24 cellular contexts compared by ENCODE assay signal in genomic region chr1:178337091-178337726, GRCh38.
DNase-seq lines count a peak whose midpoint lies in the region; TF ChIP-seq lines count a peak whose summit lies in the region.
"Had no signal": no experiment of that assay in that cellular context is flagged by ENCODE, and none has a peak within 500 bp of the region (broad histone marks: within the 10 kb centered on the region; RNA-seq: fewer than 3 reads in every experiment).

No MANE protein-coding gene starts in this region.

- no peak overlapping the region for H3K9ac ChIP-seq in mesenchymal stem cell (ENCODE audit: low read length)
- H3K9ac ChIP-seq: BLaER1, neural progenitor cell, parathyroid adenoma had no signal

- H2BK5ac ChIP-seq in mesenchymal stem cell (ENCODE audit: low read depth, low read length, poor library complexity, severe bottlenecking) = no peak overlapping the region

- in situ Hi-C loops in SK-MEL-5 (cut with HindIII; ENCODE audit: low pct_unique_long_range_greater_than_20kb, low sequenced_read_pairs) = no loop called here

- H3K9me3 ChIP-seq in mesenchymal stem cell (ENCODE audit: control insufficient read depth, low read length) (no peaks in the 10 kb centered on the region), WERI-Rb-1 (ENCODE audit: severe bottlenecking) (no peaks in the 10 kb centered on the region)
- H3K9me3 ChIP-seq: adrenal gland, BLaER1, Caco-2, right atrium auricular region, spleen, tibial nerve had no signal

- no peak overlapping the region for H4K91ac ChIP-seq in mesenchymal stem cell (ENCODE audit: low read length)

- no peak for TF ChIP-seq CTCF in WERI-Rb-1 (IDR thresholded peaks at IDR 0.05; ENCODE audit: low read depth, low read length)

- H4K8ac ChIP-seq in mesenchymal stem cell (ENCODE audit: low read length) = no peak overlapping the region

- no peak overlapping the region for H2AK5ac ChIP-seq in mesenchymal stem cell (ENCODE audit: low read length, severe bottlenecking)

- H2BK120ac ChIP-seq in mesenchymal stem cell (ENCODE audit: low read depth, low read length) = no peak overlapping the region

- H2BK15ac ChIP-seq in mesenchymal stem cell (ENCODE audit: low read depth, poor library complexity, severe bottlenecking) = no peak overlapping the region

- H3K4ac ChIP-seq in mesenchymal stem cell (ENCODE audit: low read depth in 1 of 2, low read length in 2 of 2) = no peak overlapping the region

- H3K27me3 ChIP-seq in mesenchymal stem cell (ENCODE audit: control insufficient read depth in 1 of 2, insufficient read depth in 1 of 2, low read length in 2 of 2) (no peaks in the 10 kb centered on the region), WERI-Rb-1 (ENCODE audit: insufficient read depth, low read depth, severe bottlenecking) (no peaks in the 10 kb centered on the region)
- H3K27me3 ChIP-seq: adrenal gland, BLaER1, neural progenitor cell, right atrium auricular region, spleen, tibial nerve had no signal

- peaks cover 11% of the 10 kb centered on the region for H3K79me1 ChIP-seq in mesenchymal stem cell (replicated peaks; ENCODE audit: low read length, poor library complexity, severe bottlenecking)

- DNase-seq in EH (ENCODE audit: low read depth) (peak; percentile 38), Kasumi-1 (lab: John Stamatoyannopoulos, UW) (peak; percentile 34 to 54), SK-MEL-5 (ENCODE audit: low read depth, low spot score) (peak; percentile 73), mesenchymal stem cell (peak; percentile 40), NCI-H1092 treated with DMSO at 0.1 percent for 48 hours (lab: John Stamatoyannopoulos, UW) (no peak), NCI-H510A (lab: John Stamatoyannopoulos, UW) (no peak), WERI-Rb-1 (no peak)
- DNase-seq: activated CD4-positive, alpha-beta T cell treated with anti-CD3 and anti-CD28 coated beads, Interleukin-2, amount 50 U/mL, for 48 hours; activated CD8-positive, alpha-beta memory T cell treated with anti-CD3 and anti-CD28 coated beads, Interleukin-2, amount 50 U/mL, for 4 hours; activated naive CD4-positive, alpha-beta T cell treated with anti-CD3 and anti-CD28 coated beads for 36 hours; adrenal gland; Caco-2; cerebellar nuclear complex; DND-41; NCI-H524; RPMI8226; spleen had no signal

- H3K36me3 ChIP-seq in mesenchymal stem cell (ENCODE audit: control insufficient read depth in 1 of 2, insufficient read depth in 2 of 2, low read depth in 1 of 2, low read length in 2 of 2) = no peaks in the 10 kb centered on the region
- no peaks in the 10 kb centered on the region for H3K36me3 ChIP-seq in WERI-Rb-1
- H3K36me3 ChIP-seq: adrenal gland, BLaER1, neural progenitor cell, right atrium auricular region, spleen, tibial nerve had no signal

- no peak overlapping the region for H3K4me2 ChIP-seq in mesenchymal stem cell (ENCODE audit: low read length, poor library complexity, severe bottlenecking)
- H3K4me2 ChIP-seq: BLaER1, neural progenitor cell had no signal

- H3K14ac ChIP-seq in mesenchymal stem cell (ENCODE audit: low read length in 2 of 2) = no peak overlapping the region

- no peaks in the 10 kb centered on the region for H3K4me1 ChIP-seq in mesenchymal stem cell (ENCODE audit: control insufficient read depth, insufficient read depth, low read depth, low read length)
- H3K4me1 ChIP-seq: adrenal gland, BLaER1, parathyroid adenoma, spleen had no signal

- no peak overlapping the region for H3K27ac ChIP-seq in mesenchymal stem cell (ENCODE audit: low read length, poor library complexity, severe bottlenecking)
- H3K27ac ChIP-seq in WERI-Rb-1 = no peak overlapping the region
- H3K27ac ChIP-seq: adrenal gland, BLaER1, HL-60, neural progenitor cell, parathyroid adenoma, right atrium auricular region, SK-N-MC, spleen had no signal

- H2AFZ ChIP-seq in mesenchymal stem cell (ENCODE audit: low read depth, low read length) = no peak overlapping the region
- H2AFZ ChIP-seq: neural progenitor cell, parathyroid adenoma had no signal

- no peak overlapping the region for H3K18ac ChIP-seq in mesenchymal stem cell (ENCODE audit: low read depth in 1 of 2, low read length in 2 of 2)

- no peak overlapping the region for H2BK12ac ChIP-seq in mesenchymal stem cell (ENCODE audit: low read length in 2 of 2)

- H3K23ac ChIP-seq in mesenchymal stem cell (ENCODE audit: low read length in 2 of 2) = no peak overlapping the region

- no peak overlapping the region for H3K4me3 ChIP-seq in mesenchymal stem cell (ENCODE audit: insufficient read depth in 1 of 2, low read depth in 1 of 2, low read length in 2 of 2)
- no peak overlapping the region for H3K4me3 ChIP-seq in WERI-Rb-1 (ENCODE audit: low read depth, low read length)
- H3K4me3 ChIP-seq: adrenal gland, BLaER1, neural progenitor cell, right atrium auricular region, SK-N-MC, spleen, tibial nerve had no signal

Comparison
In these comparisons a context has a peak if more than half of its experiments do, and no peak if none do; other contexts are left out.
1. DNase-seq: peak in EH (single experiment), Kasumi-1 (2 of 2), SK-MEL-5 (single experiment) and mesenchymal stem cell (single experiment); none in NCI-H1092 treated with DMSO at 0.1 percent for 48 hours (single experiment), NCI-H510A (single experiment) and WERI-Rb-1 (single experiment).